ENCODE assay signal across 9 cellular contexts in the genomic region with DNA sequence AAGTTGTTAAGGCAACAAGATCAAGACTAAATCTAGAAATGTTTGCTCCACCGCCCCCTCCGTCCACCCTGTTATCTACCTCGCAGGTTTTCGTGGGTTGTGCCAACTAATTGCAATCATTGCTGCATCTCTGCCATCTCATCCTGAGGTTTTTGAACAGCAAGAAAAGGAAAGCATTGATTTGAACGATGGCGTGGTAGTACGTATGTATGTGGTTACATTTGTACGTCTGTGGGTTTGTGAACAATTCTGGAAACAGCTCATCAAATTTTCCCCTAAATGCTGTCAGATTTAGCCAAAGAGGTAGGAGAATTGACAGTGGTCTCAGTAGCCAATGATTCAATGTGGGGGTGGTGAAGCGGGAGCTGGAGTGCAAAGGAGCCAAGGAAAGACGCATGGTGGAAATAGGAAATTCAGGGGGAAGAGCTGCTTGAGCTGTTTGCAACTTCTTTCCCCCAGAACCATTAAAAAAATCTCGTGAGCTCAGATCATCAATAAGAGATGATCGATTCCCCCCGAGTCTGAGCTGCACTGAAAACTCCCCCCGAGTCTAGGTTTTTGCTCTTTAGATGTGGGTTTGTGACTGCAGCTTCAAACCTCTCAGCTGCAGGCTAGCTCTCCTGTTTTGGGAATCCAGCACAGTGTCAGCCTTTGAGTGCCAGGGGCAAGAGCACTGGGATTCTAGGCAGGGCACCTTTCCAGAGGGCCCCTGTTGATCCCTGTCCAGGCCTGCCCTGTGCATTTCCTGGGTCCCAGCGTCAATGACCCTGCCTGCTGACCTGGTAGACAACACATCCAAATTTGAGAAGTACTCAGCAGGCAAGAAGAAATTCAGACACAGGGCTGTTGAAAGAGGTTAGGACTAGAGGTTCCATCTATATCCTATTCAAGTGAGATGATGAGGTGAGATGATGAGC.
DNase-seq lines count a peak whose midpoint lies in the region; ATAC-seq and FAIRE-seq lines count a peak whose summit lies in the region.
"Had no signal": no experiment of that assay in that cellular context is flagged by ENCODE, and none has a peak within 500 bp of the region (broad histone marks: within the 10 kb centered on the region; RNA-seq: fewer than 3 reads in every experiment).

No MANE protein-coding gene starts in this region.

- FAIRE-seq in HTR-8/SVneo (lab: Jason Lieb, UNC): no peak

- ATAC-seq in GM19023 (IDR thresholded peaks at IDR 0.05; ENCODE audit: unreplicated experiment) (peak; percentile 80), HG03354 (IDR thresholded peaks at IDR 0.05; ENCODE audit: poor library complexity, severe bottlenecking, unreplicated experiment) (peak; percentile 62)

- DNase-seq in activated T-helper 9 cell treated with anti-CD3 and anti-CD28 coated beads, Interleukin-2, amount 50 U/mL, for 16 hours (ENCODE audit: low read depth): peak; percentile 12
- peak; percentile 26 to 46 for DNase-seq in stimulated activated CD8-positive, alpha-beta memory T cell treated with anti-CD3 and anti-CD28 coated beads, Interleukin-2, amount 100 ng/mL, for 48 hours (ENCODE audit: low read depth in 2 of 2)
- DNase-seq in KG1 (lab: John Stamatoyannopoulos, UW): no peak
- no peak for DNase-seq in C1 segment of cervical spinal cord (lab: John Stamatoyannopoulos, UW)
- DNase-seq in NCI-H2107 treated with DMSO at 0.1 percent for 48 hours (lab: John Stamatoyannopoulos, UW; ENCODE audit: unreplicated experiment): no peak
- DNase-seq in HTR-8/SVneo (ENCODE audit: insufficient read length, low spot score): no peak
- DNase-seq: NCI-H1092 had no signal

Comparison
In these comparisons a context has a peak if more than half of its experiments do, and no peak if none do; other contexts are left out.
1. DNase-seq: peak in activated T-helper 9 cell treated with anti-CD3 and anti-CD28 coated beads, Interleukin-2, amount 50 U/mL, for 16 hours (single experiment) and stimulated activated CD8-positive, alpha-beta memory T cell treated with anti-CD3 and anti-CD28 coated beads, Interleukin-2, amount 100 ng/mL, for 48 hours (2 of 2); none in KG1 (single experiment), C1 segment of cervical spinal cord (0 of 14), NCI-H2107 treated with DMSO at 0.1 percent for 48 hours (single experiment) and HTR-8/SVneo (single experiment).